1 cellular context compared by ENCODE assay signal in the genomic region with DNA sequence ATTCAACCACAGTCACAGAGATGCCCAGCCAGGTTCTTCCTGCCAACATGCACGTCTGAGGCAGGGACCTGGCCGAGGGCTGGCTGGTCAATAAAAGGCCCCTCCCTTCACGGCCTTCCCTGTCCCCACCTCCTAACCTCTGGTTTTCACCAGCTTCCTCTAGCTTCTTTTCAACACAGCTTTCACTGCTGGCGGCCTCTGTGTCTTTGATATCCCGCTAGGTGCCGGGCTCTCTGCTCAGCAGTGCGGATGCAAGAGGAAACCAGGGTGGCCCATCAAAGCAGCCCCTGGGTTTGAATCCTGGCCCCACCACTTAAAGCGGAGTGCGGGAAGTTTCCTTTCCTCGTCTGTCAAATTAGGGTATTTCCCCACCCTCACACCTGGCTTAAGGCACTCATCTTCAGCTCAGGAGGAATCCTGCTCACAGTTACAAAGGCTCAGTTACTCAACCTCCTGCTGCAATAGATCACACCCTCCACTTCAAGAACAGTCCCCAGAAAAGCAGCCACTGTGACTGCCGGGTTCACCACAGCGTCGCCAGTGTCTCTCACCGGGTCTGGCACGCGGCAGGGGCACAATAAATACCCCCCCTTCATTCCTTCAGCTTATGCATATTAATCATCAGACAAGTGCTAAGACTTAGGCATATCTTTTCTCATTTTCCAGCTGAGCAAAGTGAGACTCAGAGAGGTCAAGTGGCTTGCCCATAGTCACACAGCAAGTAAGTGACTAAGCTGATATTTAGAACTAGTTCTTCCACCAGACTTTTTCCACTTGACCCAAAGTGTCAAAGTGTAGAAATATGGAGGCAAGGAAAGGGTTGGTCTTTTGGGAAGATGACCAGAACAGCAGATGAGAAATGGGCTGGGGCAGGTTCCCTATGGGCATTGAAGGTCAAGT.
TF ChIP-seq lines count a peak whose summit lies in the region.

No MANE protein-coding gene starts in this region.

TF ChIP-seq in H1, 55 proteins besides CTCF, POLR2A, EP300 and RAD21 (continued from another document):
- no peak for TF ChIP-seq ASH2L (IDR thresholded peaks at IDR 0.05; ENCODE audit: low read length)
- no peak for TF ChIP-seq CREB1 (IDR thresholded peaks at IDR 0.05)
- no peak for TF ChIP-seq CTBP2 (IDR thresholded peaks at IDR 0.05; ENCODE audit: borderline replicate concordance, insufficient read depth, insufficient read length, low read length)
- TF ChIP-seq TEAD4 (IDR thresholded peaks at IDR 0.05; ENCODE audit: low read depth, low read length), result no peak
- TF ChIP-seq NANOG (IDR thresholded peaks at IDR 0.05; ENCODE audit: insufficient read depth, low read depth, low read length, poor library complexity, severe bottlenecking), result peak; percentile 38
- peak; percentile 2 to 95; a peak in 1 of 4 replicates for TF ChIP-seq HDAC2 (IDR thresholded peaks at IDR 0.05; ENCODE audit: borderline replicate concordance in 1 of 2, low read depth in 2 of 2, low read length in 2 of 2)
- no peak for TF ChIP-seq SP1 (IDR thresholded peaks at IDR 0.05; ENCODE audit: low read depth, low read length)
- TF ChIP-seq KDM1A (IDR thresholded peaks at IDR 0.05; ENCODE audit: borderline replicate concordance, low read length), result peak; percentile 98
- TF ChIP-seq, protein P1, sequence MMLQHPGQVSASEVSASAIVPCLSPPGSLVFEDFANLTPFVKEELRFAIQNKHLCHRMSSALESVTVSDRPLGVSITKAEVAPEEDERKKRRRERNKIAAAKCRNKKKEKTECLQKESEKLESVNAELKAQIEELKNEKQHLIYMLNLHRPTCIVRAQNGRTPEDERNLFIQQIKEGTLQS (IDR thresholded peaks at IDR 0.05; ENCODE audit: insufficient read depth, low read depth, low read length), result no peak
- TF ChIP-seq, protein P2, sequence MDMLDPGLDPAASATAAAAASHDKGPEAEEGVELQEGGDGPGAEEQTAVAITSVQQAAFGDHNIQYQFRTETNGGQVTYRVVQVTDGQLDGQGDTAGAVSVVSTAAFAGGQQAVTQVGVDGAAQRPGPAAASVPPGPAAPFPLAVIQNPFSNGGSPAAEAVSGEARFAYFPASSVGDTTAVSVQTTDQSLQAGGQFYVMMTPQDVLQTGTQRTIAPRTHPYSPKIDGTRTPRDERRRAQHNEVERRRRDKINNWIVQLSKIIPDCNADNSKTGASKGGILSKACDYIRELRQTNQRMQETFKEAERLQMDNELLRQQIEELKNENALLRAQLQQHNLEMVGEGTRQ (IDR thresholded peaks at IDR 0.05; ENCODE audit: low read length), result no peak
